Comparison of ENCODE assay signal across 35 cellular contexts in genomic region chr13:21996049-21996448, GRCh38.
"Had no signal": no experiment of that assay in that cellular context is flagged by ENCODE, and none has a peak within 500 bp of the region (broad histone marks: within the 10 kb centered on the region; RNA-seq: fewer than 3 reads in every experiment).

No MANE protein-coding gene starts in this region.

- H3K4me3 Mint-ChIP-seq: activated B cell treated with CpG ODN at 0.5 μM for 24 hours; activated CD4-positive, alpha-beta memory T cell treated with anti-CD3 and anti-CD28 coated beads for 36 hours; activated CD4-positive, alpha-beta T cell treated with anti-CD3 and anti-CD28 coated beads, Interleukin-2, amount 10 ng/mL, durations not matched to agents 24 days and 14 days; activated CD8-positive, alpha-beta T cell treated with anti-CD3 and anti-CD28 coated beads for 36 hours; activated naive CD4-positive, alpha-beta T cell treated with anti-CD3 and anti-CD28 coated beads for 36 hours; activated naive CD8-positive, alpha-beta T cell treated with anti-CD3 and anti-CD28 coated beads for 36 hours; activated T-cell treated with anti-CD3 and anti-CD28 coated beads, Interleukin-2, amount 50 U/mL, for 4 hours; activated T-cell treated with anti-CD3 and anti-CD28 coated beads, Interleukin-2, amount 50 U/mL, for 72 hours; activated T-helper 1 cell treated with anti-CD3 and anti-CD28 coated beads, Interleukin-12 subunit alpha, Interleukin-12 subunit beta, Interleukin-2, Interleukin-4 antibody, amounts not matched to agents 30 ng/mL and 10 ng/mL and 1 ng/mL, durations not matched to agents 14 hours and 24 hours and 36 hours; activated T-helper 17 cell treated with anti-CD3 and anti-CD28 coated beads, Interleukin-2, amount 50 U/mL, for 72 hours; central memory CD8-positive, alpha-beta T cell; T-helper 1 cell treated with Interleukin-12 subunit alpha and Interleukin-12 subunit beta and Interleukin-4 antibody, amounts not matched to agents 30 μg/mL and 1 μg/mL, for 36 hours; T-helper 2 cell treated with Interferon-gamma antibody and Interleukin-4, amounts not matched to agents 5 μg/mL and 100 μg/mL, for 36 hours had no signal

- DNase-seq: activated B cell treated with CpG ODN at 0.5 μM for 24 hours; activated CD4-positive, alpha-beta memory T cell treated with anti-CD3 and anti-CD28 coated beads for 36 hours; activated CD4-positive, alpha-beta T cell treated with anti-CD3 and anti-CD28 coated beads for 4 hours; activated CD4-positive, alpha-beta T cell treated with anti-CD3 and anti-CD28 coated beads, Interleukin-2, amount 10 ng/mL, durations not matched to agents 24 days and 14 days; activated CD4-positive, alpha-beta T cell treated with anti-CD3 and anti-CD28 coated beads, Interleukin-2, amount 50 U/mL, for 1 hour; activated CD4-positive, alpha-beta T cell treated with anti-CD3 and anti-CD28 coated beads, Interleukin-2, amount 50 U/mL, for 4 hours; activated CD4-positive, CD25-positive, alpha-beta regulatory T cell treated with anti-CD3 and anti-CD28 coated beads, Interleukin-2, amount 50 U/mL, for 72 hours; activated CD8-positive, alpha-beta memory T cell treated with anti-CD3 and anti-CD28 coated beads, Interleukin-2, amount 50 U/mL, for 4 hours; activated CD8-positive, alpha-beta T cell treated with anti-CD3 and anti-CD28 coated beads for 36 hours; activated effector memory CD4-positive, alpha-beta T cell treated with anti-CD3 and anti-CD28 coated beads, Interleukin-2, amount 50 U/mL, for 16 hours; activated gamma-delta T cell treated with Interleukin-2 at 50 U/mL for 16 hours; activated naive CD4-positive, alpha-beta T cell; activated naive CD4-positive, alpha-beta T cell treated with anti-CD3 and anti-CD28 coated beads for 36 hours; activated naive CD4-positive, alpha-beta T cell treated with anti-CD3 and anti-CD28 coated beads, Interleukin-2, amount 50 U/mL, for 16 hours; activated naive CD8-positive, alpha-beta T cell treated with anti-CD3 and anti-CD28 coated beads for 36 hours; activated T-cell treated with anti-CD3 and anti-CD28 coated beads for 4 hours; activated T-cell treated with anti-CD3 and anti-CD28 coated beads, Interleukin-2, amount 50 U/mL, for 1 hour; activated T-cell treated with anti-CD3 and anti-CD28 coated beads, Interleukin-2, amount 50 U/mL, for 4 hours; activated T-cell treated with anti-CD3 and anti-CD28 coated beads, Interleukin-2, amount 50 U/mL, for 72 hours; adrenal gland; amniotic stem cell; aorta; body of pancreas; brain microvascular endothelial cell; caudate nucleus; SW 1271; T-helper 1 cell; T-helper 2 cell; T-helper 9 cell had no signal

- H3K36me3 Mint-ChIP-seq: activated CD4-positive, alpha-beta memory T cell treated with anti-CD3 and anti-CD28 coated beads for 36 hours; activated naive CD4-positive, alpha-beta T cell treated with anti-CD3 and anti-CD28 coated beads, Interleukin-2, amount 50 U/mL, for 72 hours; activated naive CD8-positive, alpha-beta T cell treated with anti-CD3 and anti-CD28 coated beads for 36 hours had no signal

- H3K9me3 Mint-ChIP-seq: activated B cell treated with CpG ODN at 0.5 μM for 24 hours; activated CD4-positive, alpha-beta memory T cell treated with anti-CD3 and anti-CD28 coated beads for 36 hours; activated CD8-positive, alpha-beta T cell treated with anti-CD3 and anti-CD28 coated beads for 36 hours; activated naive CD4-positive, alpha-beta T cell treated with anti-CD3 and anti-CD28 coated beads for 36 hours; activated naive CD4-positive, alpha-beta T cell treated with anti-CD3 and anti-CD28 coated beads, Interleukin-2, amount 50 U/mL, for 72 hours; activated naive CD8-positive, alpha-beta T cell treated with anti-CD3 and anti-CD28 coated beads for 36 hours; activated T-cell treated with anti-CD3 and anti-CD28 coated beads, Interleukin-2, amount 50 U/mL, for 4 hours; activated T-cell treated with anti-CD3 and anti-CD28 coated beads, Interleukin-2, amount 50 U/mL, for 72 hours; activated T-helper 1 cell treated with anti-CD3 and anti-CD28 coated beads, Interleukin-12 subunit alpha, Interleukin-12 subunit beta, Interleukin-2, Interleukin-4 antibody, amounts not matched to agents 30 ng/mL and 10 ng/mL and 1 ng/mL, durations not matched to agents 14 hours and 24 hours and 36 hours; activated T-helper 17 cell treated with anti-CD3 and anti-CD28 coated beads, Interleukin-2, amount 50 U/mL, for 72 hours; central memory CD8-positive, alpha-beta T cell; T-helper 2 cell treated with Interferon-gamma antibody and Interleukin-4, amounts not matched to agents 5 μg/mL and 100 μg/mL, for 36 hours had no signal

- H3K27me3 Mint-ChIP-seq: activated B cell treated with CpG ODN at 0.5 μM for 24 hours; activated CD8-positive, alpha-beta T cell treated with anti-CD3 and anti-CD28 coated beads for 36 hours had no signal

- H3K27ac Mint-ChIP-seq: activated B cell treated with CpG ODN at 0.5 μM for 24 hours; activated CD4-positive, alpha-beta memory T cell treated with anti-CD3 and anti-CD28 coated beads for 36 hours; activated CD4-positive, alpha-beta T cell treated with anti-CD3 and anti-CD28 coated beads, Interleukin-2, amount 10 ng/mL, durations not matched to agents 24 days and 14 days; activated CD8-positive, alpha-beta T cell treated with anti-CD3 and anti-CD28 coated beads for 36 hours; activated naive CD4-positive, alpha-beta T cell treated with anti-CD3 and anti-CD28 coated beads for 36 hours; activated naive CD8-positive, alpha-beta T cell treated with anti-CD3 and anti-CD28 coated beads for 36 hours; activated T-cell treated with anti-CD3 and anti-CD28 coated beads, Interleukin-2, amount 50 U/mL, for 72 hours; activated T-helper 1 cell treated with anti-CD3 and anti-CD28 coated beads, Interleukin-12 subunit alpha, Interleukin-12 subunit beta, Interleukin-2, Interleukin-4 antibody, amounts not matched to agents 30 ng/mL and 10 ng/mL and 1 ng/mL, durations not matched to agents 14 hours and 24 hours and 36 hours; activated T-helper 17 cell treated with anti-CD3 and anti-CD28 coated beads, Interleukin-2, amount 50 U/mL, for 72 hours; T-helper 1 cell treated with Interleukin-12 subunit alpha and Interleukin-12 subunit beta and Interleukin-4 antibody, amounts not matched to agents 30 μg/mL and 1 μg/mL, for 36 hours; T-helper 2 cell treated with Interferon-gamma antibody and Interleukin-4, amounts not matched to agents 5 μg/mL and 100 μg/mL, for 36 hours had no signal

- H3K4me1 Mint-ChIP-seq: activated B cell treated with CpG ODN at 0.5 μM for 24 hours; activated CD4-positive, alpha-beta T cell treated with anti-CD3 and anti-CD28 coated beads, Interleukin-2, amount 10 ng/mL, durations not matched to agents 24 days and 14 days; activated naive CD8-positive, alpha-beta T cell treated with anti-CD3 and anti-CD28 coated beads for 36 hours; activated T-helper 17 cell treated with anti-CD3 and anti-CD28 coated beads, Interleukin-2, amount 50 U/mL, for 72 hours; central memory CD8-positive, alpha-beta T cell had no signal

- ATAC-seq: activated CD8-positive, alpha-beta T cell treated with anti-CD3 and anti-CD28 coated beads for 36 hours; activated naive CD4-positive, alpha-beta T cell treated with anti-CD3 and anti-CD28 coated beads, Interleukin-2, amount 50 U/mL, for 72 hours; activated T-cell treated with anti-CD3 and anti-CD28 coated beads, Interleukin-2, amount 50 U/mL, for 4 hours; activated T-cell treated with anti-CD3 and anti-CD28 coated beads, Interleukin-2, amount 50 U/mL, for 72 hours; activated T-helper 17 cell treated with anti-CD3 and anti-CD28 coated beads, Interleukin-2, amount 50 U/mL, for 72 hours; body of pancreas had no signal
